ENCODE assay signal across 15 cellular contexts in the genomic region with DNA sequence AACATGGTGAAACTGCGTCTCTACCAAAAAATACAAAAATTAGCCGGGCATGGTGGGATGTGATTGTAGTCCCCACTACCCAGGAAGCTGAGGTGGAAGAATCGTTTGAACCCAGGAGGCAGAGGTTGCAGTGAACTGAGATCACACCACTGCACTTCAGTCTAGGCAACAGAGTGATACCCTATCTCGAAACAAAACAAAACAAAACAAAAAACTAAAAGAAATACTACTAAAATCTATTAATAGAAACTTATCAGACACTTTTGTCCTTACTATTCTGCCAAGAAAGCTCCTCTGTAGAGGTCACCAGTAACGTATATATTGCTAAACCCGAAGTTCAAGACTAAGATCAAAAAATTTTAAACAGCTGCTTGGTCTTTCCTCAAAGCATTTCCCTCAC.
A peak's percentile ranks its signal among the peaks of the same experiment; 100 is the strongest.
DNase-seq lines count a peak whose midpoint lies in the region; ATAC-seq and TF ChIP-seq lines count a peak whose summit lies in the region.
"Had no signal": no experiment of that assay in that cellular context is flagged by ENCODE, and none has a peak within 500 bp of the region (broad histone marks: within the 10 kb centered on the region; RNA-seq: fewer than 3 reads in every experiment).

No MANE protein-coding gene starts in this region.

- H3K4me1 ChIP-seq in right atrium auricular region (peaks cover 0 to 18% of the 10 kb centered on the region in 2 donors), Caco-2 (no peaks in the 10 kb centered on the region), heart right ventricle (peaks cover 0 to 31% (median 15%) of the 10 kb centered on the region in 9 donors)
- H3K4me1 ChIP-seq: BLaER1 had no signal

- no peaks in the 10 kb centered on the region for H3K27me3 ChIP-seq in right atrium auricular region
- no peaks in the 10 kb centered on the region for H3K27me3 ChIP-seq in Caco-2 (replicated peaks; ENCODE audit: control insufficient read depth, insufficient read depth, low read length)
- H3K27me3 ChIP-seq in heart right ventricle = no peaks in the 10 kb centered on the region
- H3K27me3 ChIP-seq: BLaER1 had no signal

- BruUV-seq in Caco-2 (replicated peaks; lab: Mats Ljungman, UMichigan) = no TSS peak

- H3K4me1 Mint-ChIP-seq in Caco-2 (ENCODE audit: low read depth, unreplicated experiment) = no peaks in the 10 kb centered on the region
- H3K4me1 Mint-ChIP-seq in nephron progenitor cell = no peaks in the 10 kb centered on the region

- intact Hi-C loops in Right ventricle myocardium inferior (cut with DNase I) = no loop called here
- intact Hi-C loops in Caco-2 (cut with micrococcal nuclease; ENCODE audit: unreplicated experiment) = no loop called here
- intact Hi-C loops in heart right ventricle (cut with DNase I) = no loop called here

- POLR2A ChIA-PET in Caco-2 (lab: Charles Lee) = no interaction called here

- H3K27me3 Mint-ChIP-seq in Caco-2 (ENCODE audit: insufficient read depth, unreplicated experiment) (no peaks in the 10 kb centered on the region), nephron progenitor cell (ENCODE audit: low read depth, poor library complexity) (no peaks in the 10 kb centered on the region)

- TF ChIP-seq CTCF in right atrium auricular region (IDR thresholded peaks at IDR 0.05) (no peak), Caco-2 (IDR thresholded peaks at IDR 0.05; ENCODE audit: insufficient read depth in 1 of 2, low read depth in 1 of 2, low read length in 1 of 2, severe bottlenecking in 1 of 2, unreplicated experiment in 1 of 2) (no peak), heart right ventricle (IDR thresholded peaks at IDR 0.05) (no peak), nephron progenitor cell (IDR thresholded peaks at IDR 0.05) (no peak)

- H3K4me3 ChIP-seq in right atrium auricular region = no peak overlapping the region
- H3K4me3 ChIP-seq in Caco-2 (ENCODE audit: low read depth, low read length) = no peak overlapping the region
- H3K4me3 ChIP-seq in heart right ventricle = no peak overlapping the region
- H3K4me3 ChIP-seq: BLaER1 had no signal

- H3K4me3 Mint-ChIP-seq in Caco-2 (ENCODE audit: unreplicated experiment) (no peak overlapping the region), nephron progenitor cell (no peak overlapping the region)
- H3K4me3 Mint-ChIP-seq: HFFc6 had no signal

- H3K27ac Mint-ChIP-seq in Caco-2 (ENCODE audit: unreplicated experiment) (peak overlapping the region; percentile 12), nephron progenitor cell (peak overlapping the region; percentile 3)
- H3K27ac Mint-ChIP-seq: HFFc6 had no signal

- H3K36me3 Mint-ChIP-seq in Caco-2 (ENCODE audit: insufficient read depth, unreplicated experiment) (peaks cover 79% of the 10 kb centered on the region), nephron progenitor cell (ENCODE audit: low read depth) (peaks cover 81% of the 10 kb centered on the region)

- DNase-seq in Right ventricle myocardium inferior (ENCODE audit: missing footprints) (no peak), right atrium auricular region (ENCODE audit: low spot score) (no peak), Caco-2 (no peak), heart right ventricle (no peak), nephron progenitor cell (no peak)
- no peak for DNase-seq in activated CD4-positive, CD25-positive, alpha-beta regulatory T cell treated with anti-CD3 and anti-CD28 coated beads, Interleukin-2, amount 50 U/mL, for 72 hours
- DNase-seq: 8988T, AML-193, Calu3, DMS 273 treated with DMSO at 0.1 percent for 48 hours, HCEC 1CT, HFFc6 had no signal

- CTCF ChIA-PET in Caco-2 (lab: Charles Lee) = no interaction called here

- H3K27ac ChIP-seq in right atrium auricular region = no peak overlapping the region
- peak overlapping the region in 3 of 10 donors; percentile 16 to 28 (median 22) for H3K27ac ChIP-seq in heart right ventricle
- H3K27ac ChIP-seq: BLaER1 had no signal

- peaks cover 25% of the 10 kb centered on the region for H3K36me3 ChIP-seq in right atrium auricular region
- no peaks in the 10 kb centered on the region for H3K36me3 ChIP-seq in Caco-2 (ENCODE audit: control insufficient read depth, insufficient read depth, low read length)
- H3K36me3 ChIP-seq in heart right ventricle = peaks cover 0 to 90% (median 28%) of the 10 kb centered on the region in 9 donors

- WGBS in heart right ventricle, 2 donors = 60 to 68% methylated on average over 6 of the region's 6 CpGs

- peak; percentile 30 for ATAC-seq in Right ventricle myocardium inferior
- ATAC-seq in heart right ventricle = peak in 5 of 8 donors; percentile 20 to 55 (median 34)
- ATAC-seq in HG03196 (IDR thresholded peaks at IDR 0.05; ENCODE audit: unreplicated experiment) = no peak
- ATAC-seq: HepG2 had no signal

- no peaks in the 10 kb centered on the region for H3K9me3 ChIP-seq in right atrium auricular region
- H3K9me3 ChIP-seq in Caco-2 = no peaks in the 10 kb centered on the region
- H3K9me3 ChIP-seq in heart right ventricle = no peaks in the 10 kb centered on the region
- H3K9me3 ChIP-seq: BLaER1 had no signal

- H3K9me3 Mint-ChIP-seq in Caco-2 (ENCODE audit: unreplicated experiment) = no peaks in the 10 kb centered on the region
- no peaks in the 10 kb centered on the region for H3K9me3 Mint-ChIP-seq in nephron progenitor cell
- H3K9me3 Mint-ChIP-seq: HFFc6 had no signal
